Comparison of ENCODE assay signal across 15 cellular contexts in genomic region chr6:106187424-106187982, GRCh38.
A peak's percentile ranks its signal among the peaks of the same experiment; 100 is the strongest.
DNase-seq lines count a peak whose midpoint lies in the region; ATAC-seq and TF ChIP-seq lines count a peak whose summit lies in the region.
"Had no signal": no experiment of that assay in that cellular context is flagged by ENCODE, and none has a peak within 500 bp of the region (broad histone marks: within the 10 kb centered on the region; RNA-seq: fewer than 3 reads in every experiment).

No MANE protein-coding gene starts in this region.

- no peaks in the 10 kb centered on the region for H3K9me3 Mint-ChIP-seq in WTC11
- H3K9me3 Mint-ChIP-seq: dendritic cell treated with granulocyte-macrophage colony-stimulating factor and Interleukin-4, amounts not matched to agents 40 ng/mL and 50 ng/mL, for 4 days had no signal

- H3K4me1 ChIP-seq in iPS-20b (ENCODE audit: insufficient read depth, low read length), result peaks cover 9% of the 10 kb centered on the region; the same call in 1 of the 2 replicates
- H3K4me1 ChIP-seq: ascending aorta, BLaER1 had no signal

- peak overlapping the region; percentile 25; the same call in 1 of the 2 replicates for H3K9ac ChIP-seq in iPS-20b (ENCODE audit: low read depth, low read length)
- H3K9ac ChIP-seq: BLaER1 had no signal

- POLR2A ChIA-PET in WTC11 (lab: Charles Lee), result interaction anchor here (0.6 kb wide), 1 partner anchor 756 kb away, joined by 7 read pairs; no protein-coding TSS in a partner anchor

- DNase-seq in EH (ENCODE audit: low read depth) (peak; percentile 17), WTC11 (ENCODE audit: low spot score) (no peak), NCI-H1694 treated with DMSO at 0.1 percent for 48 hours (lab: John Stamatoyannopoulos, UW) (no peak), COLO668 (lab: John Stamatoyannopoulos, UW; ENCODE audit: unreplicated experiment) (no peak)
- DNase-seq: HCEC 1CT; NCI-H1417 treated with DMSO at 0.1 percent for 48 hours; stimulated activated CD4-positive, alpha-beta T cell treated with anti-CD3 and anti-CD28 coated beads, Interleukin-12 subunit alpha, Interleukin-12 subunit beta, amount 100 ng/mL, for 4 hours had no signal

- H3K27me3 ChIP-seq in iPS-20b (ENCODE audit: insufficient read depth, low read length), result no peaks in the 10 kb centered on the region
- H3K27me3 ChIP-seq: ascending aorta, BLaER1 had no signal

- H3K36me3 Mint-ChIP-seq in WTC11, result 0 out of 2 replicates have a peak, but pooled peaks cover 4% of the 10 kb centered on the region

- peaks cover 9% of the 10 kb centered on the region for H3K4me1 Mint-ChIP-seq in WTC11

- no peak overlapping the region for H3K4me3 Mint-ChIP-seq in WTC11
- H3K4me3 Mint-ChIP-seq: dendritic cell treated with granulocyte-macrophage colony-stimulating factor and Interleukin-4, amounts not matched to agents 40 ng/mL and 50 ng/mL, for 4 days had no signal

- peak overlapping the region; percentile 66 for H3K27ac Mint-ChIP-seq in WTC11
- H3K27ac Mint-ChIP-seq: dendritic cell treated with granulocyte-macrophage colony-stimulating factor and Interleukin-4, amounts not matched to agents 40 ng/mL and 50 ng/mL, for 4 days had no signal

- TF ChIP-seq CTCF in WTC11 (IDR thresholded peaks at IDR 0.05), result no peak

- peaks cover 5% of the 10 kb centered on the region; the same call in 1 of the 2 replicates for H3K36me3 ChIP-seq in iPS-20b (ENCODE audit: insufficient read depth, low read depth, low read length)

- no peaks in the 10 kb centered on the region for H3K9me3 ChIP-seq in iPS-20b (ENCODE audit: insufficient read depth, low read depth, low read length)
- H3K9me3 ChIP-seq: ascending aorta, BLaER1 had no signal

- H3K27me3 Mint-ChIP-seq in WTC11 (ENCODE audit: low read depth), result no peaks in the 10 kb centered on the region
- H3K27me3 Mint-ChIP-seq: dendritic cell treated with granulocyte-macrophage colony-stimulating factor and Interleukin-4, amounts not matched to agents 40 ng/mL and 50 ng/mL, for 4 days had no signal

- CTCF ChIA-PET in WTC11 (lab: Charles Lee), result no interaction called here

- no peak overlapping the region for H3K4me3 ChIP-seq in iPS-20b (ENCODE audit: low read length)
- H3K4me3 ChIP-seq: ascending aorta, BLaER1, K562 had no signal

- ATAC-seq in HG03196 (IDR thresholded peaks at IDR 0.05; ENCODE audit: unreplicated experiment), result peak; percentile 39
- no peak for ATAC-seq in WTC11
- no peak for ATAC-seq in HG02610 (IDR thresholded peaks at IDR 0.05; ENCODE audit: unreplicated experiment)
- ATAC-seq: K562, left lobe of liver had no signal

- H3K27ac ChIP-seq in iPS-20b (ENCODE audit: low read length), result no peak overlapping the region
- H3K27ac ChIP-seq: ascending aorta, BLaER1 had no signal

TF ChIP-seq in WTC11, 78 proteins besides CTCF, POLR2A, EP300 and RAD21:
- TF ChIP-seq HMGA2 (CRISPR knock-in tag; IDR thresholded peaks at IDR 0.05), result no peak
